In the genomic region with DNA sequence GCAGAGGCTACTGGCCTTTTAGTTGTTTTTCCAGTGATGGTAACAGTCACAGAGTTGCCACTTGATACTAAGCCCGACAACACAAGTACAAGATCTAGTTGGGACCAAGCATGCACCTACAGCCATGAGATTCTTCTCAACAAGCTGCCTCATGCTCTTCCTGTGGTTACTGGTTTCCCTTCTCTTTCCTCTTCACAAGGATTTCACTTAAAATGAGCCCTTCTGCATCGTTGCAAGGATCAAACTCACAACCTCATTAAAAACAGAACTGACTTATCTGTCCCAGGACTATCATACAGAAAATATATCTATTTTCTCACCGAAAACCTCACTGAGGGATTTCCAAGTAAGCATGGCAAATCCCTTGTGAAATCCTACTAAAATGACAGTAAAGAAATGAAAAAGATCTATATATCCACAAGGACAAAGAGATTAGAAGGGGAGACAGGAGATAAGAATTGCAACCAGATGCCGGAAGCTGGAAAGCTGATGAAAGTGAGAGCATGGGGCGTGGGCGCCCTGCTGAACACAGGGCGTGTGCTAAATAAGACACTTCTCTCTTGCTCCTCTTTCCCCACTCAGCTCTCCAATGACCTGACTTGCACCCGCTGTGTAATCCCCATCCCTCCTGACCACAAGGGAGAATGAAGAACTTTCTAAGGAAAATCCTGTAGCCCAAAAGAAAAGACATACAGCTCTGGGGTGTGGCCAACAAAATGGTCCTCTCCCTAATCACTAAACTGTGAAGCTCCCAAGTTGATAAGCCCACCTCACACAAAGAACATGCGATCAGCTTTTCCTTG, we compare ENCODE assay signal across 15 cellular contexts. TPM values are rescaled to one million over a fixed set of nuclear protein-coding genes. Genes with fewer than 3 reads are reported as not detected.
DNase-seq lines count a peak whose midpoint lies in the region; ATAC-seq, FAIRE-seq and TF ChIP-seq lines count a peak whose summit lies in the region.
"Had no signal": no experiment of that assay in that cellular context is flagged by ENCODE, and none has a peak within 500 bp of the region (broad histone marks: within the 10 kb centered on the region; RNA-seq: fewer than 3 reads in every experiment).

No MANE protein-coding gene starts in this region.

- CTCF ChIA-PET in activated naive CD4-positive, alpha-beta T cell treated with anti-CD3 and anti-CD28 coated beads, Interleukin-2, amount 10 ng/mL, durations not matched to agents 7 days and 5 days (lab: Charles Lee): interaction anchor here (0.6 to 3.5 kb wide), 3 partner anchors 10 to 786 kb away, joined by 3 to 21 read pairs (median 4); no protein-coding TSS in a partner anchor
- CTCF ChIA-PET in activated naive CD4-positive, alpha-beta T cell treated with anti-CD3 and anti-CD28 coated beads for 36 hours (lab: Charles Lee): interaction anchor here (0.5 to 5.1 kb wide), 2 partner anchors 9 to 786 kb away, joined by 5 to 27 read pairs; no protein-coding TSS in a partner anchor
- CTCF ChIA-PET in K562 (lab: Yijun Ruan, JAX; ENCODE audit: low intra/inter-chr PET ratio): no interaction called here

- H3K27ac Mint-ChIP-seq in activated naive CD4-positive, alpha-beta T cell treated with anti-CD3 and anti-CD28 coated beads, Interleukin-2, amount 10 ng/mL, durations not matched to agents 7 days and 5 days: peak overlapping the region; percentile 24
- H3K27ac Mint-ChIP-seq in activated naive CD4-positive, alpha-beta T cell treated with anti-CD3 and anti-CD28 coated beads for 36 hours: no peak overlapping the region
- peak overlapping the region; percentile 1 for H3K27ac Mint-ChIP-seq in neural progenitor cell
- H3K27ac Mint-ChIP-seq: brain, memory B cell had no signal

- ATAC-seq in K562 (peak; percentile 88), HG02840 (IDR thresholded peaks at IDR 0.05; ENCODE audit: low FRiP score, unreplicated experiment) (no peak)

- no peak overlapping the region for H3K4me3 ChIP-seq in Jurkat, Clone E6-1 (ENCODE audit: low read length)
- H3K4me3 ChIP-seq in K562 (no peak overlapping the region), neural progenitor cell (no peak overlapping the region)

- H2AFZ ChIP-seq in K562 (ENCODE audit: low read depth, low read length): peak overlapping the region; percentile 58
- no peak overlapping the region for H2AFZ ChIP-seq in neural progenitor cell (replicated peaks)

- peak overlapping the region; percentile 41; the same call in 1 of the 2 replicates for H3K4me2 ChIP-seq in K562 (ENCODE audit: insufficient read depth, low read length)
- no peak overlapping the region for H3K4me2 ChIP-seq in neural progenitor cell

- peaks cover 45% of the 10 kb centered on the region for H3K36me3 Mint-ChIP-seq in activated naive CD4-positive, alpha-beta T cell treated with anti-CD3 and anti-CD28 coated beads, Interleukin-2, amount 10 ng/mL, durations not matched to agents 7 days and 5 days
- peaks cover 50% of the 10 kb centered on the region for H3K36me3 Mint-ChIP-seq in activated naive CD4-positive, alpha-beta T cell treated with anti-CD3 and anti-CD28 coated beads for 36 hours (ENCODE audit: low read depth)
- no peaks in the 10 kb centered on the region for H3K36me3 Mint-ChIP-seq in neural progenitor cell
- H3K36me3 Mint-ChIP-seq: brain had no signal

- POLR2A ChIA-PET in K562 (lab: Yijun Ruan, JAX): interaction anchor here (0.6 to 7.2 kb wide), 10 partner anchors 9 to 741 kb away, joined by 3 to 74 read pairs (median 6); a partner anchor contains a TSS

- no TSS peak for BruUV-seq in K562 (replicated peaks; lab: Mats Ljungman, UMichigan)

- H3K27ac ChIP-seq in K562 (ENCODE audit: extremely low read depth, low read depth, low read length) (peak overlapping the region; percentile 57), neural progenitor cell (no peak overlapping the region)

- H3K4me3 Mint-ChIP-seq in activated naive CD4-positive, alpha-beta T cell treated with anti-CD3 and anti-CD28 coated beads, Interleukin-2, amount 10 ng/mL, durations not matched to agents 7 days and 5 days: no peak overlapping the region
- H3K4me3 Mint-ChIP-seq in activated naive CD4-positive, alpha-beta T cell treated with anti-CD3 and anti-CD28 coated beads for 36 hours: no peak overlapping the region
- H3K4me3 Mint-ChIP-seq in neural progenitor cell: no peak overlapping the region
- H3K4me3 Mint-ChIP-seq: brain, memory B cell had no signal

- TF ChIP-seq POLR2A in K562 (conservative IDR thresholded peaks at IDR 0.05): no peak; the same call in 1 of the 2 replicates

- no peaks in the 10 kb centered on the region for H3F3A ChIP-seq in neural progenitor cell (ENCODE audit: low read depth)

- peak; percentile 95 for TF ChIP-seq EP300 in K562 (IDR thresholded peaks at IDR 0.05; ENCODE audit: low read length)

- H3K27me3 ChIP-seq in K562 (ENCODE audit: control insufficient read depth in 2 of 2, insufficient read depth in 2 of 2, low read length in 2 of 2) (no peaks in the 10 kb centered on the region), neural progenitor cell (no peaks in the 10 kb centered on the region)

- no peaks in the 10 kb centered on the region for H3K27me3 Mint-ChIP-seq in activated naive CD4-positive, alpha-beta T cell treated with anti-CD3 and anti-CD28 coated beads, Interleukin-2, amount 10 ng/mL, durations not matched to agents 7 days and 5 days
- H3K27me3 Mint-ChIP-seq in activated naive CD4-positive, alpha-beta T cell treated with anti-CD3 and anti-CD28 coated beads for 36 hours (ENCODE audit: low read depth): no peaks in the 10 kb centered on the region
- no peaks in the 10 kb centered on the region for H3K27me3 Mint-ChIP-seq in neural progenitor cell (ENCODE audit: insufficient read depth, low read depth)
- H3K27me3 Mint-ChIP-seq: brain, memory B cell had no signal

- no peak for TF ChIP-seq RAD21 in K562 (CRISPR knock-in tag; conservative IDR thresholded peaks at IDR 0.05 in 1 of 2, IDR thresholded peaks at IDR 0.05 in 1 of 2)

- TF ChIP-seq CTCF in K562 (IDR thresholded peaks at IDR 0.05 in 2 of 3, conservative IDR thresholded peaks at IDR 0.05 in 1 of 3; ENCODE audit: insufficient read depth in 2 of 3, low read depth in 1 of 3, low read length in 3 of 3) (no peak), neural progenitor cell (IDR thresholded peaks at IDR 0.05) (no peak)

- in situ Hi-C loops in K562 (cut with MboI): no loop called here

- intact Hi-C loops in activated naive CD4-positive, alpha-beta T cell treated with anti-CD3 and anti-CD28 coated beads for 36 hours (cut with micrococcal nuclease): no loop called here
- intact Hi-C loops in K562 (cut with micrococcal nuclease): loop anchor here (2.0 kb wide), 1 partner anchor 52 kb away; a partner anchor contains a TSS

- DNase-seq in activated naive CD4-positive, alpha-beta T cell treated with anti-CD3 and anti-CD28 coated beads, Interleukin-2, amount 10 ng/mL, durations not matched to agents 7 days and 5 days: no peak
- DNase-seq in activated naive CD4-positive, alpha-beta T cell treated with anti-CD3 and anti-CD28 coated beads for 36 hours: no peak
- DNase-seq in Jurkat, Clone E6-1 (ENCODE audit: low read depth, low spot score): peak; percentile 41
- DNase-seq in K562 (ENCODE audit: extremely low read depth in 1 of 4, low spot score in 3 of 4) (peak; percentile 67 to 89 (median 70)), neural progenitor cell (ENCODE audit: low spot score) (peak; percentile 14), glomerular visceral epithelial cell (ENCODE audit: extremely low spot score) (no peak)
- DNase-seq in stimulated activated CD4-positive, alpha-beta T cell treated with anti-CD3 and anti-CD28 coated beads, Interleukin-1b, Interleukin-23, amount 100 ng/mL, for 48 hours: no peak
- DNase-seq: dermis blood vessel endothelial cell, GF-D8, glutamatergic neuron, NCI-H187, SHP77 treated with DMSO at 0.1 percent for 48 hours had no signal

- H3K4me1 Mint-ChIP-seq in activated naive CD4-positive, alpha-beta T cell treated with anti-CD3 and anti-CD28 coated beads, Interleukin-2, amount 10 ng/mL, durations not matched to agents 7 days and 5 days: peaks cover 21% of the 10 kb centered on the region
- peaks cover 10% of the 10 kb centered on the region for H3K4me1 Mint-ChIP-seq in activated naive CD4-positive, alpha-beta T cell treated with anti-CD3 and anti-CD28 coated beads for 36 hours (ENCODE audit: low read depth)
- no peaks in the 10 kb centered on the region for H3K4me1 Mint-ChIP-seq in neural progenitor cell
- H3K4me1 Mint-ChIP-seq: brain had no signal

- H3K9ac ChIP-seq in K562 (ENCODE audit: insufficient read depth in 1 of 2, low read depth in 2 of 2, low read length in 2 of 2) (peak overlapping the region in 1 of 2 experiments; percentile 39; a peak in 2 of 4 replicates), neural progenitor cell (no peak overlapping the region)

- H3K9me3 Mint-ChIP-seq in activated naive CD4-positive, alpha-beta T cell treated with anti-CD3 and anti-CD28 coated beads, Interleukin-2, amount 10 ng/mL, durations not matched to agents 7 days and 5 days: no peaks in the 10 kb centered on the region
- H3K9me3 Mint-ChIP-seq in activated naive CD4-positive, alpha-beta T cell treated with anti-CD3 and anti-CD28 coated beads for 36 hours: no peaks in the 10 kb centered on the region
- H3K9me3 Mint-ChIP-seq in neural progenitor cell: no peaks in the 10 kb centered on the region
- H3K9me3 Mint-ChIP-seq: brain, memory B cell had no signal

- no peaks in the 10 kb centered on the region for H3K9me1 ChIP-seq in K562 (ENCODE audit: control insufficient read depth, insufficient read depth, low read length)

- H3K36me3 ChIP-seq in K562 (ENCODE audit: control insufficient read depth, insufficient read depth, low read length) (peaks cover 66% of the 10 kb centered on the region), neural progenitor cell (peaks cover 3% of the 10 kb centered on the region)

- H4K20me1 ChIP-seq in K562 (replicated peaks; ENCODE audit: control insufficient read depth, insufficient read depth, low read length): no peaks in the 10 kb centered on the region; the same call in 1 of the 2 replicates
- no peaks in the 10 kb centered on the region for H4K20me1 ChIP-seq in neural progenitor cell (ENCODE audit: low read depth)

- peak; percentile 51 for FAIRE-seq in K562 (lab: Jason Lieb, UNC)

- 10% methylated on average over 9 of the region's 9 CpGs for WGBS in K562 (ENCODE audit: insufficient coverage, low coverage, missing lambda C conversion rate)

- H3K79me2 ChIP-seq in K562 (ENCODE audit: control insufficient read depth, insufficient read depth, low read length) (no peaks in the 10 kb centered on the region), neural progenitor cell (ENCODE audit: low read depth) (no peaks in the 10 kb centered on the region)

- H3K9me3 ChIP-seq in K562 (replicated peaks; ENCODE audit: control insufficient read depth, insufficient read depth, low read depth, low read length) (no peaks in the 10 kb centered on the region), neural progenitor cell (ENCODE audit: low read depth) (no peaks in the 10 kb centered on the region)

- H3K4me1 ChIP-seq in K562 (replicated peaks in 1 of 2; ENCODE audit: control insufficient read depth in 2 of 2, insufficient read depth in 2 of 2, low read length in 2 of 2): peaks cover 17 to 31% of the 10 kb centered on the region in 2 experiments
- H3K4me1 ChIP-seq in neural progenitor cell: no peaks in the 10 kb centered on the region

RNA-seq across cellular contexts. Expression of a gene that starts 13.4 kb away (rescaled TPM):
- 10 to 100 TPM; 19.2 to 22.1 TPM for total RNA-seq in activated naive CD4-positive, alpha-beta T cell treated with anti-CD3 and anti-CD28 coated beads for 36 hours
- 27.4 TPM for polyA plus RNA-seq in Jurkat, Clone E6-1 (2012; ENCODE audit: insufficient read depth, insufficient read length)
- 37.8 and 63.0 TPM in 2 replicates for total RNA-seq in K562 (2011; cell fraction: chromatin; rRNA removed; ENCODE audit: low replicate concordance)
- 19.2 and 24.3 TPM in 2 replicates for total RNA-seq in K562 (2011; cell fraction: nucleolus; rRNA removed)
- 26.3 and 35.2 TPM in 2 replicates for total RNA-seq in K562 (2011; cell fraction: nucleoplasm; rRNA removed)
- 10.0 and 10.1 TPM in 2 replicates for total RNA-seq in K562 (2014; rRNA removed)
- 25.0 and 31.3 TPM in 2 replicates for total RNA-seq in K562 (2014; rRNA removed; fragmentation: Illumina TruSeq; extraction: Trizol)
- total RNA-seq in K562 (2015; rRNA removed; fragmentation: Illumina TruSeq; extraction: Trizol): 17.2 and 17.3 TPM in 2 replicates
- total RNA-seq in K562 (2021): 25.7 and 29.1 TPM in 2 replicates
- polyA plus RNA-seq in K562 (2011; rRNA removed): 46.7 and 60.1 TPM in 2 replicates
- polyA plus RNA-seq in K562 (2011; cell fraction: cytosol; rRNA removed): 45.1 and 49.3 TPM in 2 replicates
- polyA plus RNA-seq in K562 (2011; cell fraction: nucleus; rRNA removed): 41.8 and 51.2 TPM in 2 replicates
- polyA plus RNA-seq in K562 (2012): 25.7 and 27.7 TPM in 2 replicates
- 44.7 and 63.3 TPM in 2 replicates for polyA plus RNA-seq in K562 (2014; fragmentation: Illumina TruSeq; extraction: Trizol)
- polyA plus RNA-seq in K562 (2014; fragmentation: Nextera tagmentation; extraction: Ambion mirVana): 10 to 100 TPM; 45.9 to 49.7 TPM
- 44.6 and 51.8 TPM in 2 replicates for polyA plus RNA-seq in K562 (2014; rRNA removed)
- polyA minus RNA-seq in K562 (2011; rRNA and poly(A)+ RNA removed): 33.7 and 33.9 TPM in 2 replicates
- 7.5 and 13.0 TPM in 2 replicates for polyA minus RNA-seq in K562 (2011; cell fraction: cytosol; rRNA and poly(A)+ RNA removed)
- 29.8 and 32.0 TPM in 2 replicates for polyA minus RNA-seq in K562 (2011; cell fraction: nucleus; rRNA and poly(A)+ RNA removed)
- 6.2 and 12.6 TPM in 2 replicates for total RNA-seq in neural progenitor cell (ENCODE audit: low replicate concordance)

RNA-seq across cellular contexts. Expression of a gene that starts 53.0 kb away (rescaled TPM):
- 100 to 1,000 TPM; 108 to 117 TPM for total RNA-seq in activated naive CD4-positive, alpha-beta T cell treated with anti-CD3 and anti-CD28 coated beads for 36 hours
- polyA plus RNA-seq in Jurkat, Clone E6-1 (2012; ENCODE audit: insufficient read depth, insufficient read length): 112 TPM
- total RNA-seq in K562 (2011; cell fraction: chromatin; rRNA removed; ENCODE audit: low replicate concordance): 137 and 633 TPM in 2 replicates
- total RNA-seq in K562 (2011; cell fraction: nucleolus; rRNA removed): 47.0 and 65.4 TPM in 2 replicates
- total RNA-seq in K562 (2011; cell fraction: nucleoplasm; rRNA removed): 148 and 223 TPM in 2 replicates
- total RNA-seq in K562 (2014; rRNA removed): 182 and 286 TPM in 2 replicates
- total RNA-seq in K562 (2014; rRNA removed; fragmentation: Illumina TruSeq; extraction: Trizol): 206 and 262 TPM in 2 replicates
- total RNA-seq in K562 (2015; rRNA removed; fragmentation: Illumina TruSeq; extraction: Trizol): 253 and 263 TPM in 2 replicates
- 144 and 165 TPM in 2 replicates for total RNA-seq in K562 (2021)
- polyA plus RNA-seq in K562 (2011; rRNA removed): 96.1 and 102 TPM in 2 replicates
- 23.3 and 33.3 TPM in 2 replicates for polyA plus RNA-seq in K562 (2011; cell fraction: cytosol; rRNA removed)
- 105 and 150 TPM in 2 replicates for polyA plus RNA-seq in K562 (2011; cell fraction: nucleus; rRNA removed)
- polyA plus RNA-seq in K562 (2012): 53.6 and 80.8 TPM in 2 replicates
- 165 and 195 TPM in 2 replicates for polyA plus RNA-seq in K562 (2014; fragmentation: Illumina TruSeq; extraction: Trizol)
- polyA plus RNA-seq in K562 (2014; fragmentation: Nextera tagmentation; extraction: Ambion mirVana): 10 to 100 TPM; 65.4 to 87.3 TPM
- polyA plus RNA-seq in K562 (2014; rRNA removed): 93.8 and 116 TPM in 2 replicates
- 302 and 350 TPM in 2 replicates for polyA minus RNA-seq in K562 (2011; rRNA and poly(A)+ RNA removed)
- polyA minus RNA-seq in K562 (2011; cell fraction: cytosol; rRNA and poly(A)+ RNA removed): 82.9 and 149 TPM in 2 replicates
- polyA minus RNA-seq in K562 (2011; cell fraction: nucleus; rRNA and poly(A)+ RNA removed): 169 and 344 TPM in 2 replicates
- 127 and 190 TPM in 2 replicates for total RNA-seq in neural progenitor cell (ENCODE audit: low replicate concordance)

Comparison
In these comparisons a context has a peak if more than half of its experiments do, and no peak if none do; other contexts are left out.
1. DNase-seq: peak in Jurkat, Clone E6-1 (single experiment), K562 (4 of 4) and neural progenitor cell (single experiment); none in activated naive CD4-positive, alpha-beta T cell treated with anti-CD3 and anti-CD28 coated beads, Interleukin-2, amount 10 ng/mL, durations not matched to agents 7 days and 5 days (single experiment), activated naive CD4-positive, alpha-beta T cell treated with anti-CD3 and anti-CD28 coated beads for 36 hours (single experiment), glomerular visceral epithelial cell (single experiment) and stimulated activated CD4-positive, alpha-beta T cell treated with anti-CD3 and anti-CD28 coated beads, Interleukin-1b, Interleukin-23, amount 100 ng/mL, for 48 hours (single experiment).